In genomic region chr3:64264491-64265109, GRCh38 we compare ENCODE assay signal across 9 cellular contexts. TPM values are rescaled to one million over a fixed set of nuclear protein-coding genes. Genes with fewer than 3 reads are reported as not detected.
A peak's percentile ranks its signal among the peaks of the same experiment; 100 is the strongest.
DNase-seq lines count a peak whose midpoint lies in the region; ATAC-seq, FAIRE-seq and TF ChIP-seq lines count a peak whose summit lies in the region.
"Had no signal": no experiment of that assay in that cellular context is flagged by ENCODE, and none has a peak within 500 bp of the region (broad histone marks: within the 10 kb centered on the region; RNA-seq: fewer than 3 reads in every experiment).

No MANE protein-coding gene starts in this region.

- peaks cover 0 to 16% (median 0%) of the 10 kb centered on the region in 45 donors for H3K27me3 ChIP-seq in dorsolateral prefrontal cortex
- H3K27me3 ChIP-seq in osteoblast (ENCODE audit: insufficient read depth, low read length), result no peaks in the 10 kb centered on the region

- POLR2A ChIA-PET in A549 (lab: Yijun Ruan, JAX), result no interaction called here

- H2AFZ ChIP-seq in osteoblast (ENCODE audit: low read length), result no peak overlapping the region

- H3K79me2 ChIP-seq in osteoblast (ENCODE audit: insufficient read depth, low read length), result peaks cover 53% of the 10 kb centered on the region

- H3K4me1 ChIP-seq in A549, result peaks cover 41% of the 10 kb centered on the region
- peaks cover 41% of the 10 kb centered on the region for H3K4me1 ChIP-seq in osteoblast (ENCODE audit: insufficient read depth, low read length)

- H3K4me2 ChIP-seq in A549 (peak overlapping the region; percentile 71), osteoblast (ENCODE audit: insufficient read depth, low read length) (peak overlapping the region; percentile 41)

- no peak for TF ChIP-seq CTCF in A549 (IDR thresholded peaks at IDR 0.05)
- peak in 1 of 56 donors; percentile 6 for TF ChIP-seq CTCF in dorsolateral prefrontal cortex (IDR thresholded peaks at IDR 0.05 in 54 of 56, conservative IDR thresholded peaks at IDR 0.05 in 2 of 56; ENCODE audit: low read depth in 1 of 56, partially characterized antibody in 56 of 56)
- TF ChIP-seq CTCF in osteoblast (IDR thresholded peaks at IDR 0.05; ENCODE audit: extremely low read depth, low read depth, low read length), result no peak

- H3K9me3 ChIP-seq in A549 (0 out of 3 replicates have a peak, but pooled peaks cover under 1% of the 10 kb centered on the region), osteoblast (ENCODE audit: low read depth, low read length) (no peaks in the 10 kb centered on the region)

- CTCF ChIA-PET in A549 (lab: Yijun Ruan, JAX), result interaction anchor here (0.7 to 1.8 kb wide), 5 partner anchors 39 to 233 kb away, joined by 3 to 11 read pairs (median 3); partner anchors contain the start of gene PRICKLE2

- ATAC-seq in A549 (no peak; a peak in 1 of 6 replicates), GM19324 (IDR thresholded peaks at IDR 0.05; ENCODE audit: low FRiP score, unreplicated experiment) (no peak), HG03159 (IDR thresholded peaks at IDR 0.05; ENCODE audit: unreplicated experiment) (no peak)

- no peak for TF ChIP-seq RAD21 in A549 (conservative IDR thresholded peaks at IDR 0.05 in 1 of 2, IDR thresholded peaks at IDR 0.05 in 1 of 2)

- peaks cover 28% of the 10 kb centered on the region for H4K20me1 ChIP-seq in osteoblast (ENCODE audit: insufficient read depth, low read length)

- peak overlapping the region; percentile 83 to 91 for H3K27ac ChIP-seq in A549
- peak overlapping the region in 17 of 59 donors; percentile 18 to 95 (median 82) for H3K27ac ChIP-seq in dorsolateral prefrontal cortex
- peak overlapping the region; percentile 73 for H3K27ac ChIP-seq in osteoblast (ENCODE audit: low read depth, low read length)

- H3K4me3 ChIP-seq in A549 (no peak overlapping the region), dorsolateral prefrontal cortex (peak overlapping the region in 52 of 59 donors; percentile 7 to 85 (median 71)), osteoblast (ENCODE audit: insufficient read depth, low read length) (no peak overlapping the region)

- TF ChIP-seq EP300 in A549 (IDR thresholded peaks at IDR 0.05), result 0 out of 5 replicates have a peak, but pooled peaks of 1 of the 2 experiments have one; percentile 12

- H3K36me3 ChIP-seq in osteoblast (ENCODE audit: insufficient read depth, low read length), result no peaks in the 10 kb centered on the region

- FAIRE-seq in A549 (lab: Jason Lieb, UNC), result no peak

- intact Hi-C loops in dorsolateral prefrontal cortex (cut with DNase I), result no loop called here

- no peak for TF ChIP-seq POLR2A in A549 (IDR thresholded peaks at IDR 0.05; ENCODE audit: low read length)

- 72% methylated on average over 4 of the region's 4 CpGs for WGBS in A549 (ENCODE audit: missing lambda C conversion rate)

- peak in 1 of 2 experiments; percentile 8 for DNase-seq in A549 (ENCODE audit: low read depth in 1 of 2, low spot score in 1 of 2)
- peak; percentile 24 for DNase-seq in NCI-H69 (lab: John Stamatoyannopoulos, UW)
- DNase-seq in dorsolateral prefrontal cortex, result no peak
- DNase-seq in osteoblast (ENCODE audit: insufficient read length, low spot score, missing footprints), result no peak
- no peak for DNase-seq in NCI-H1694 treated with DMSO at 0.1 percent for 48 hours (lab: John Stamatoyannopoulos, UW)
- DNase-seq in NCI-H1092 treated with DMSO at 0.1 percent for 48 hours (lab: John Stamatoyannopoulos, UW), result no peak
- DNase-seq: activated naive CD4-positive, alpha-beta T cell had no signal

TF ChIP-seq in A549, 52 proteins besides CTCF, POLR2A, EP300 and RAD21:
- TF ChIP-seq RNF2 (IDR thresholded peaks at IDR 0.05; ENCODE audit: borderline replicate concordance, low read depth), result no peak
- no peak for TF ChIP-seq CHD4 (IDR thresholded peaks at IDR 0.05; ENCODE audit: borderline replicate concordance)
- TF ChIP-seq, protein P1, sequence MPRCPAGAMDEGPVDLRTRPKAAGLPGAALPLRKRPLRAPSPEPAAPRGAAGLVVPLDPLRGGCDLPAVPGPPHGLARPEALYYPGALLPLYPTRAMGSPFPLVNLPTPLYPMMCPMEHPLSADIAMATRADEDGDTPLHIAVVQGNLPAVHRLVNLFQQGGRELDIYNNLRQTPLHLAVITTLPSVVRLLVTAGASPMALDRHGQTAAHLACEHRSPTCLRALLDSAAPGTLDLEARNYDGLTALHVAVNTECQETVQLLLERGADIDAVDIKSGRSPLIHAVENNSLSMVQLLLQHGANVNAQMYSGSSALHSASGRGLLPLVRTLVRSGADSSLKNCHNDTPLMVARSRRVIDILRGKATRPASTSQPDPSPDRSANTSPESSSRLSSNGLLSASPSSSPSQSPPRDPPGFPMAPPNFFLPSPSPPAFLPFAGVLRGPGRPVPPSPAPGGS (IDR thresholded peaks at IDR 0.05), result no peak
- TF ChIP-seq ZFP36 (IDR thresholded peaks at IDR 0.05; ENCODE audit: borderline replicate concordance, partially characterized antibody), result no peak
- TF ChIP-seq ZC3H11A (IDR thresholded peaks at IDR 0.05), result no peak
- no peak for TF ChIP-seq RCOR1 (IDR thresholded peaks at IDR 0.05; ENCODE audit: low read depth, low read length)
- TF ChIP-seq GATA3 (IDR thresholded peaks at IDR 0.05; ENCODE audit: borderline replicate concordance), result peak; percentile 24; the same call in 1 of the 2 replicates
- no peak for TF ChIP-seq CHD2 (IDR thresholded peaks at IDR 0.05; ENCODE audit: low read length, partially characterized antibody)
TF ChIP-seq in A549: peak in this region for 1.

RNA-seq across cellular contexts. Expression of gene PRICKLE2, which starts 39.3 kb away (rescaled TPM):
- polyA plus RNA-seq in A549 (2011; rRNA removed), result 6.3 and 8.0 TPM in 2 replicates
- 1.0 and 1.2 TPM in 2 replicates for polyA plus RNA-seq in A549 (2012; cell fraction: cytosol; rRNA removed)
- 4.5 and 4.8 TPM in 2 replicates for polyA plus RNA-seq in A549 (2012; cell fraction: nucleus; rRNA removed)
- polyA plus RNA-seq in A549 (2017; fragmentation: RNase III; extraction: RNeasy Plus Mini Kit Qiagen cat#74134 plus additional on column Dnase treatment), result 4.9 to 6.2 TPM (median 5.3 TPM) in 3 replicates
- 35.2 and 39.1 TPM in 2 replicates for polyA minus RNA-seq in A549 (2011; rRNA and poly(A)+ RNA removed)
- 100 to 1,000 TPM in 10 of 120 experiments, 10 to 100 TPM in 110; 36.7 to 110 (median 81.6) TPM for total RNA-seq in dorsolateral prefrontal cortex
- 18.8 and 25.0 TPM in 2 replicates for total RNA-seq in osteoblast

Comparison
In these comparisons a context has a peak if more than half of its experiments do, and no peak if none do; other contexts are left out.
1. H3K4me3 ChIP-seq: peak in dorsolateral prefrontal cortex (52 of 59); none in A549 (single experiment) and osteoblast (single experiment).